In genomic region chr11:71311928-71312510, GRCh38 we compare ENCODE assay signal across 2 cellular contexts.
A peak's percentile ranks its signal among the peaks of the same experiment; 100 is the strongest.
TF ChIP-seq lines count a peak whose summit lies in the region.

No MANE protein-coding gene starts in this region.

TF ChIP-seq in HepG2, 621 proteins besides CTCF, POLR2A, EP300 and RAD21:
- TF ChIP-seq HNF1A (IDR thresholded peaks at IDR 0.05; ENCODE audit: low read depth) (0 out of 2 replicates have a peak, but pooled peaks have one; percentile 38), HNF1A (CRISPR knock-in tag; IDR thresholded peaks at IDR 0.05; ENCODE audit: borderline replicate concordance) (no peak), HIC2 (CRISPR knock-in tag; IDR thresholded peaks at IDR 0.05; ENCODE audit: low read depth) (0 out of 2 replicates have a peak, but pooled peaks have one; percentile 6), ZNF777 (CRISPR knock-in tag; IDR thresholded peaks at IDR 0.05) (no peak), SALL1 (CRISPR knock-in tag; IDR thresholded peaks at IDR 0.05) (0 out of 2 replicates have a peak, but pooled peaks have one; percentile 12), SOX13 (IDR thresholded peaks at IDR 0.05) (no peak), SOX13 (CRISPR knock-in tag; conservative IDR thresholded peaks at IDR 0.05 in 1 of 2, IDR thresholded peaks at IDR 0.05 in 1 of 2) (no peak), NR2F6 (IDR thresholded peaks at IDR 0.05) (0 out of 2 replicates have a peak, but pooled peaks have one; percentile 16), NR2F6 (CRISPR knock-in tag; IDR thresholded peaks at IDR 0.05) (no peak), HHEX (CRISPR knock-in tag; IDR thresholded peaks at IDR 0.05) (no peak)

TF ChIP-seq in WTC11, 78 proteins besides CTCF, POLR2A, EP300 and RAD21:
- TF ChIP-seq GRHL2 (CRISPR knock-in tag; IDR thresholded peaks at IDR 0.05; ENCODE audit: insufficient replicate concordance, severe bottlenecking) (no peak), FOXP4 (CRISPR knock-in tag; IDR thresholded peaks at IDR 0.05) (no peak), ZBTB21 (CRISPR knock-in tag; IDR thresholded peaks at IDR 0.05; ENCODE audit: borderline replicate concordance) (no peak), ZBTB43 (CRISPR knock-in tag; IDR thresholded peaks at IDR 0.05) (no peak), SOX15 (CRISPR knock-in tag; IDR thresholded peaks at IDR 0.05) (no peak), E2F1 (CRISPR knock-in tag; IDR thresholded peaks at IDR 0.05) (no peak), ZNF416 (CRISPR knock-in tag; IDR thresholded peaks at IDR 0.05) (no peak), ZNF425 (CRISPR knock-in tag; conservative IDR thresholded peaks at IDR 0.05) (no peak), FOXJ3 (CRISPR knock-in tag; IDR thresholded peaks at IDR 0.05; ENCODE audit: borderline replicate concordance) (no peak), MAX (CRISPR knock-in tag; IDR thresholded peaks at IDR 0.05) (no peak), ZNF281 (CRISPR knock-in tag; IDR thresholded peaks at IDR 0.05) (no peak)
